8 cellular contexts compared by ENCODE assay signal in genomic region chr13:107205318-107206112, GRCh38.
A peak's percentile ranks its signal among the peaks of the same experiment; 100 is the strongest.
DNase-seq lines count a peak whose midpoint lies in the region; ATAC-seq and TF ChIP-seq lines count a peak whose summit lies in the region.

No MANE protein-coding gene starts in this region.

- H3K4me3 ChIP-seq in OCI-LY1 (ENCODE audit: low read depth, low read length, poor library complexity, severe bottlenecking), result no peak overlapping the region
- H3K4me3 ChIP-seq in neutrophil (ENCODE audit: low read depth in 1 of 2, low read length in 1 of 2), result no peak overlapping the region
- H3K4me3 ChIP-seq in thoracic aorta, result no peak overlapping the region

- no peaks in the 10 kb centered on the region for H3K9me2 ChIP-seq in OCI-LY1 (ENCODE audit: low read depth, low read length)

- no peak overlapping the region for H3K4me2 ChIP-seq in OCI-LY1 (ENCODE audit: low read length)

- H3K79me2 ChIP-seq in OCI-LY1 (ENCODE audit: insufficient read depth, low read length), result no peaks in the 10 kb centered on the region

- ATAC-seq in GM19468 (IDR thresholded peaks at IDR 0.05; ENCODE audit: extremely low read depth, unreplicated experiment), result peak; percentile 85
- peak; percentile 96 for ATAC-seq in HG03521 (IDR thresholded peaks at IDR 0.05; ENCODE audit: unreplicated experiment)
- ATAC-seq in thoracic aorta (ENCODE audit: insufficient number of reproducible peaks, low FRiP score, low read depth), result no peak

- H3F3A ChIP-seq in OCI-LY1 (ENCODE audit: insufficient read depth, low read length), result no peaks in the 10 kb centered on the region

- H4K20me1 ChIP-seq in OCI-LY1 (ENCODE audit: insufficient read depth, low read length), result no peaks in the 10 kb centered on the region

- H3K36me3 ChIP-seq in OCI-LY1 (ENCODE audit: insufficient read depth, low read length) (no peaks in the 10 kb centered on the region), neutrophil (no peaks in the 10 kb centered on the region), thoracic aorta (no peaks in the 10 kb centered on the region)

- H3K9ac ChIP-seq in OCI-LY1 (ENCODE audit: low read length), result no peak overlapping the region

- H3K27ac ChIP-seq in OCI-LY1 (ENCODE audit: low read depth, low read length, poor library complexity, severe bottlenecking) (no peak overlapping the region), neutrophil (no peak overlapping the region), thoracic aorta (no peak overlapping the region)

- H3K27me3 ChIP-seq in OCI-LY1 (ENCODE audit: insufficient read depth, low read length), result no peaks in the 10 kb centered on the region
- H3K27me3 ChIP-seq in neutrophil, result no peaks in the 10 kb centered on the region
- no peaks in the 10 kb centered on the region for H3K27me3 ChIP-seq in thoracic aorta (replicated peaks; ENCODE audit: insufficient read depth)

- H3K9me3 ChIP-seq in OCI-LY1 (ENCODE audit: low read length) (no peaks in the 10 kb centered on the region), neutrophil (no peaks in the 10 kb centered on the region), thoracic aorta (no peaks in the 10 kb centered on the region)

- peak; percentile 42 for DNase-seq in DMS153 treated with DMSO at 0.1 percent for 48 hours (lab: John Stamatoyannopoulos, UW; ENCODE audit: unreplicated experiment)
- peak; percentile 57 to 70 for DNase-seq in activated T-cell treated with anti-CD3 and anti-CD28 coated beads, Interleukin-2, amount 50 U/mL, for 48 hours
- DNase-seq in fibroblast of peridontal ligament (ENCODE audit: extremely low read depth), result peak; percentile 51
- no peak for DNase-seq in thoracic aorta (ENCODE audit: low spot score)

- H2AFZ ChIP-seq in OCI-LY1 (ENCODE audit: low read length), result no peak overlapping the region

- TF ChIP-seq CTCF in OCI-LY1 (IDR thresholded peaks at IDR 0.05; ENCODE audit: low read length) (peak; percentile 99), neutrophil (IDR thresholded peaks at IDR 0.05) (peak; percentile 86), thoracic aorta (IDR thresholded peaks at IDR 0.05) (peak; percentile 93)

- H3K4me1 ChIP-seq in OCI-LY1 (ENCODE audit: insufficient read depth, low read length, severe bottlenecking) (no peaks in the 10 kb centered on the region), neutrophil (ENCODE audit: control insufficient read depth in 1 of 2, insufficient read depth in 1 of 2, low read depth in 1 of 2, low read length in 1 of 2) (no peaks in the 10 kb centered on the region), thoracic aorta (ENCODE audit: control insufficient read depth in 1 of 2, low read depth in 2 of 2) (peaks cover under 1 to 2% of the 10 kb centered on the region in 2 donors)
